In genomic region chr16:12612598-12613101, GRCh38 we compare ENCODE assay signal across 15 cellular contexts.
DNase-seq lines count a peak whose midpoint lies in the region; ATAC-seq and TF ChIP-seq lines count a peak whose summit lies in the region.
"Had no signal": no experiment of that assay in that cellular context is flagged by ENCODE, and none has a peak within 500 bp of the region (broad histone marks: within the 10 kb centered on the region; RNA-seq: fewer than 3 reads in every experiment).

No MANE protein-coding gene starts in this region.

- peak overlapping the region; percentile 100 for H3K27ac ChIP-seq in PC-9

- H3K4me1 ChIP-seq in PC-9 (replicated peaks; ENCODE audit: insufficient read depth), result peaks cover 55% of the 10 kb centered on the region
- H3K4me1 ChIP-seq: HAP-1 had no signal

- ATAC-seq in activated CD8-positive, alpha-beta T cell treated with anti-CD3 and anti-CD28 coated beads for 36 hours, result no peak
- no peak for ATAC-seq in activated CD8-positive, alpha-beta T cell treated with anti-CD3 and anti-CD28 coated beads, Interleukin-2, amount 10 ng/mL, durations not matched to agents 7 days and 5 days
- ATAC-seq in natural killer cell, result no peak
- ATAC-seq: natural killer cell treated with Interleukin-12 subunit alpha and Interleukin-12 subunit beta and Interleukin-15 and Interleukin-18, amount 100 ng/mL, for 72 hours had no signal

- H3K4me3 ChIP-seq in PC-9 (peak overlapping the region; percentile 46; the same call in 1 of the 2 replicates), epithelial cell of proximal tubule (ENCODE audit: low read depth, low read length) (no peak overlapping the region)
- H3K4me3 ChIP-seq: HAP-1 had no signal

- peak overlapping the region; percentile 36; the same call in 1 of the 2 replicates for H2AFZ ChIP-seq in PC-9

- H3K79me2 ChIP-seq in PC-9 (ENCODE audit: low read depth), result no peaks in the 10 kb centered on the region

- POLR2A ChIA-PET in activated CD8-positive, alpha-beta T cell treated with anti-CD3 and anti-CD28 coated beads for 36 hours (lab: Charles Lee), result no interaction called here
- POLR2A ChIA-PET in activated CD8-positive, alpha-beta T cell treated with anti-CD3 and anti-CD28 coated beads, Interleukin-2, amount 10 ng/mL, durations not matched to agents 7 days and 5 days (lab: Charles Lee), result no interaction called here
- POLR2A ChIA-PET in PC-9 (lab: Charles Lee; ENCODE audit: unreplicated experiment), result interaction anchor here (0.5 to 1.8 kb wide), 4 partner anchors 83 to 816 kb away, joined by 3 to 8 read pairs (median 5); partner anchors contain the start of gene CPPED1

- CTCF ChIA-PET in activated CD8-positive, alpha-beta T cell treated with anti-CD3 and anti-CD28 coated beads for 36 hours (lab: Charles Lee), result no interaction called here
- CTCF ChIA-PET in activated CD8-positive, alpha-beta T cell treated with anti-CD3 and anti-CD28 coated beads, Interleukin-2, amount 10 ng/mL, durations not matched to agents 7 days and 5 days (lab: Charles Lee), result no interaction called here
- CTCF ChIA-PET in PC-9 (lab: Charles Lee), result interaction anchor here (0.6 to 1.0 kb wide), 4 partner anchors 28 to 1155 kb away, joined by 3 read pairs; no protein-coding TSS in a partner anchor

- H3K4me2 ChIP-seq in PC-9, result peak overlapping the region; percentile 82
- H3K4me2 ChIP-seq: SK-N-SH had no signal

- no peaks in the 10 kb centered on the region for H3K9me3 ChIP-seq in PC-9 (ENCODE audit: insufficient read depth, low read depth)
- H3K9me3 ChIP-seq: HAP-1, SK-N-SH had no signal

- H3K36me3 Mint-ChIP-seq in activated CD8-positive, alpha-beta T cell treated with anti-CD3 and anti-CD28 coated beads for 36 hours (ENCODE audit: low read depth), result no peaks in the 10 kb centered on the region
- H3K36me3 Mint-ChIP-seq in activated CD8-positive, alpha-beta T cell treated with anti-CD3 and anti-CD28 coated beads, Interleukin-2, amount 10 ng/mL, durations not matched to agents 7 days and 5 days (ENCODE audit: low read depth), result no peaks in the 10 kb centered on the region
- no peaks in the 10 kb centered on the region for H3K36me3 Mint-ChIP-seq in natural killer cell

- intact Hi-C loops in activated CD8-positive, alpha-beta T cell treated with anti-CD3 and anti-CD28 coated beads for 36 hours (cut with micrococcal nuclease), result no loop called here
- intact Hi-C loops in PC-9 (cut with micrococcal nuclease; ENCODE audit: unreplicated experiment) (loop anchor here (1.0 to 5.0 kb wide), 8 partner anchors 28 to 695 kb away; partner anchors contain the start of gene CPPED1), posterior vena cava (cut with DNase I) (no loop called here), natural killer cell (cut with micrococcal nuclease) (loop anchor here (1.0 kb wide), 1 partner anchor 18 kb away; no protein-coding TSS in a partner anchor)

- DNase-seq in activated CD8-positive, alpha-beta T cell treated with anti-CD3 and anti-CD28 coated beads for 36 hours, result peak; percentile 22
- DNase-seq in activated CD8-positive, alpha-beta T cell treated with anti-CD3 and anti-CD28 coated beads, Interleukin-2, amount 10 ng/mL, durations not matched to agents 7 days and 5 days, result no peak
- DNase-seq in PC-9 (peak; percentile 83 to 99), epithelial cell of proximal tubule (ENCODE audit: low read depth) (peak; percentile 96), renal cortical epithelial cell (ENCODE audit: low read depth) (peak; percentile 99), COLO829 (ENCODE audit: low spot score) (no peak), posterior vena cava (ENCODE audit: low spot score) (no peak), natural killer cell (no peak)
- DNase-seq: activated CD4-positive, CD25-positive, alpha-beta regulatory T cell; activated gamma-delta T cell; central memory CD4-positive, alpha-beta T cell; NCI-H1417 treated with DMSO at 0.1 percent for 48 hours; SK-N-SH had no signal

- H4K20me1 ChIP-seq in PC-9 (ENCODE audit: insufficient read depth), result no peaks in the 10 kb centered on the region

- H3K9me2 ChIP-seq in PC-9 (ENCODE audit: insufficient read depth), result no peaks in the 10 kb centered on the region
- H3K9me2 ChIP-seq: SK-N-SH had no signal

- no peak overlapping the region for H3K4me3 Mint-ChIP-seq in activated CD8-positive, alpha-beta T cell treated with anti-CD3 and anti-CD28 coated beads for 36 hours
- H3K4me3 Mint-ChIP-seq in activated CD8-positive, alpha-beta T cell treated with anti-CD3 and anti-CD28 coated beads, Interleukin-2, amount 10 ng/mL, durations not matched to agents 7 days and 5 days, result no peak overlapping the region
- H3K4me3 Mint-ChIP-seq in natural killer cell, result no peak overlapping the region
- H3K4me3 Mint-ChIP-seq: natural killer cell treated with Interleukin-12 subunit alpha and Interleukin-12 subunit beta and Interleukin-15 and Interleukin-18, amount 100 ng/mL, for 72 hours had no signal

- peaks cover 28% of the 10 kb centered on the region for H3K4me1 Mint-ChIP-seq in activated CD8-positive, alpha-beta T cell treated with anti-CD3 and anti-CD28 coated beads for 36 hours (ENCODE audit: low read depth)
- peaks cover 17% of the 10 kb centered on the region for H3K4me1 Mint-ChIP-seq in activated CD8-positive, alpha-beta T cell treated with anti-CD3 and anti-CD28 coated beads, Interleukin-2, amount 10 ng/mL, durations not matched to agents 7 days and 5 days (ENCODE audit: low read depth)
- H3K4me1 Mint-ChIP-seq in natural killer cell, result no peaks in the 10 kb centered on the region

- peaks cover 39% of the 10 kb centered on the region for H3F3A ChIP-seq in PC-9 (ENCODE audit: insufficient read depth, low read depth)

- H3K27me3 Mint-ChIP-seq in activated CD8-positive, alpha-beta T cell treated with anti-CD3 and anti-CD28 coated beads for 36 hours, result peaks cover 14% of the 10 kb centered on the region
- H3K27me3 Mint-ChIP-seq in activated CD8-positive, alpha-beta T cell treated with anti-CD3 and anti-CD28 coated beads, Interleukin-2, amount 10 ng/mL, durations not matched to agents 7 days and 5 days (ENCODE audit: low read depth), result peaks cover 6% of the 10 kb centered on the region
- peaks cover 17 to 27% of the 10 kb centered on the region in 2 donors for H3K27me3 Mint-ChIP-seq in natural killer cell (ENCODE audit: low read depth in 2 of 2)

- H3K27ac Mint-ChIP-seq in activated CD8-positive, alpha-beta T cell treated with anti-CD3 and anti-CD28 coated beads for 36 hours, result peak overlapping the region; percentile 58
- H3K27ac Mint-ChIP-seq in activated CD8-positive, alpha-beta T cell treated with anti-CD3 and anti-CD28 coated beads, Interleukin-2, amount 10 ng/mL, durations not matched to agents 7 days and 5 days, result no peak overlapping the region
- no peak overlapping the region for H3K27ac Mint-ChIP-seq in natural killer cell
- H3K27ac Mint-ChIP-seq: natural killer cell treated with Interleukin-12 subunit alpha and Interleukin-12 subunit beta and Interleukin-15 and Interleukin-18, amount 100 ng/mL, for 72 hours had no signal

- BruUV-seq in PC-9 (replicated peaks; lab: Mats Ljungman, UMichigan), result no TSS peak

- H3K36me3 ChIP-seq in PC-9 (ENCODE audit: low read depth), result no peaks in the 10 kb centered on the region
- H3K36me3 ChIP-seq: HAP-1 had no signal

- no peaks in the 10 kb centered on the region for H3K27me3 ChIP-seq in PC-9 (ENCODE audit: insufficient read depth, low read depth)

- TF ChIP-seq CTCF in activated CD8-positive, alpha-beta T cell treated with anti-CD3 and anti-CD28 coated beads for 36 hours (IDR thresholded peaks at IDR 0.05), result no peak
- TF ChIP-seq CTCF in PC-9 (conservative IDR thresholded peaks at IDR 0.05) (no peak), epithelial cell of proximal tubule (conservative IDR thresholded peaks at IDR 0.05; ENCODE audit: low read depth, low read length) (no peak), natural killer cell (IDR thresholded peaks at IDR 0.05) (no peak)

- peaks cover 3% of the 10 kb centered on the region for H3K9me3 Mint-ChIP-seq in activated CD8-positive, alpha-beta T cell treated with anti-CD3 and anti-CD28 coated beads for 36 hours
- H3K9me3 Mint-ChIP-seq in activated CD8-positive, alpha-beta T cell treated with anti-CD3 and anti-CD28 coated beads, Interleukin-2, amount 10 ng/mL, durations not matched to agents 7 days and 5 days (ENCODE audit: insufficient read depth), result peaks cover 4% of the 10 kb centered on the region
- no peaks in the 10 kb centered on the region for H3K9me3 Mint-ChIP-seq in natural killer cell
- H3K9me3 Mint-ChIP-seq: natural killer cell treated with Interleukin-12 subunit alpha and Interleukin-12 subunit beta and Interleukin-15 and Interleukin-18, amount 100 ng/mL, for 72 hours had no signal

Comparison
In these comparisons a context has a peak if more than half of its experiments do, and no peak if none do; other contexts are left out.
1. DNase-seq: peak in activated CD8-positive, alpha-beta T cell treated with anti-CD3 and anti-CD28 coated beads for 36 hours (single experiment), PC-9 (2 of 2), epithelial cell of proximal tubule (single experiment) and renal cortical epithelial cell (single experiment); none in activated CD8-positive, alpha-beta T cell treated with anti-CD3 and anti-CD28 coated beads, Interleukin-2, amount 10 ng/mL, durations not matched to agents 7 days and 5 days (single experiment), COLO829 (single experiment), posterior vena cava (single experiment) and natural killer cell (single experiment).
2. intact Hi-C loops: an anchor here in PC-9 (1.0 to 5.0 kb wide) and natural killer cell (1.0 kb wide); none called in activated CD8-positive, alpha-beta T cell treated with anti-CD3 and anti-CD28 coated beads for 36 hours and posterior vena cava.